Comparison of ENCODE assay signal across 23 cellular contexts in the genomic region with DNA sequence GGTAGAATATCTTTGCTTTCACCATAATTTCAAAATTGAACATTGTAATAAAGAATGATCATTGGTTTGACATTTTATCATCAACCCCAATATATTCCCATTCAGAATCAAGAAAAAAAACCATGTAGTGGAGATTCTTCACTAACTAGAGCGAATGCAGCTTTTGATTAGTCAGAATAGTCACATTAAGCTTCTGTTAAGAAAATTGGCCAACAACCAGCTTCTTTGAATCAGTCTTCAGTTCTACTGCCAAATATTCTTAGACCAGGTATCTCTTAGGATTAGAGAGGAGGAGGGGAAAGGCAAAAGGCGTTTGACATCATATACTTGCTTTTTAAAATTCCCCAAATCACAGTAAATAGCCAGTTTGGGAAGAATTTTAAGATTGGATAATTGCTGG. TPM values are rescaled to one million over a fixed set of nuclear protein-coding genes. Genes with fewer than 3 reads are reported as not detected.
DNase-seq lines count a peak whose midpoint lies in the region; ATAC-seq, FAIRE-seq and TF ChIP-seq lines count a peak whose summit lies in the region.
"Had no signal": no experiment of that assay in that cellular context is flagged by ENCODE, and none has a peak within 500 bp of the region (broad histone marks: within the 10 kb centered on the region; RNA-seq: fewer than 3 reads in every experiment).

No MANE protein-coding gene starts in this region.

- CTCF ChIA-PET in activated CD4-positive, alpha-beta T cell treated with anti-CD3 and anti-CD28 coated beads for 36 hours (lab: Charles Lee): no interaction called here

- H3K4me3 Mint-ChIP-seq in astrocyte (ENCODE audit: unreplicated experiment) (no peak overlapping the region), immature natural killer cell (no peak overlapping the region)
- H3K4me3 Mint-ChIP-seq in activated CD4-positive, alpha-beta T cell treated with anti-CD3 and anti-CD28 coated beads for 36 hours: no peak overlapping the region
- no peak overlapping the region for H3K4me3 Mint-ChIP-seq in activated naive CD8-positive, alpha-beta T cell treated with anti-CD3 and anti-CD28 coated beads for 36 hours
- H3K4me3 Mint-ChIP-seq: CD4-positive, alpha-beta T cell; GM23338 had no signal

- H3K9me3 ChIP-seq in astrocyte (ENCODE audit: insufficient read depth, low read depth, low read length) (no peaks in the 10 kb centered on the region), right lobe of liver (no peaks in the 10 kb centered on the region)

- no peak overlapping the region for H2AFZ ChIP-seq in astrocyte (ENCODE audit: low read depth, low read length)
- H2AFZ ChIP-seq: GM23338 had no signal

- no peak overlapping the region for H3K9ac ChIP-seq in astrocyte (ENCODE audit: low read length)

- DNase-seq in astrocyte (ENCODE audit: low read depth): peak; percentile 27
- no peak for DNase-seq in right lobe of liver
- DNase-seq in activated CD4-positive, alpha-beta T cell treated with anti-CD3 and anti-CD28 coated beads for 36 hours: no peak
- no peak for DNase-seq in activated naive CD8-positive, alpha-beta T cell treated with anti-CD3 and anti-CD28 coated beads for 36 hours
- DNase-seq in immature natural killer cell: no peak
- DNase-seq: CD4-positive, alpha-beta T cell; GF-D8; NCI-H1417; NCI-H187 treated with DMSO at 0.1 percent for 48 hours; NCI-H2227 treated with DMSO at 0.1 percent for 48 hours; NCI-H510A treated with DMSO at 0.1 percent for 48 hours; NCI-H774 had no signal

- H3K9me3 Mint-ChIP-seq in astrocyte (ENCODE audit: unreplicated experiment): no peaks in the 10 kb centered on the region
- H3K9me3 Mint-ChIP-seq in activated CD4-positive, alpha-beta T cell treated with anti-CD3 and anti-CD28 coated beads for 36 hours (ENCODE audit: low read depth): no peaks in the 10 kb centered on the region
- no peaks in the 10 kb centered on the region for H3K9me3 Mint-ChIP-seq in activated naive CD8-positive, alpha-beta T cell treated with anti-CD3 and anti-CD28 coated beads for 36 hours
- peaks cover 0 to 1% (median 0%) of the 10 kb centered on the region in 6 donors for H3K9me3 Mint-ChIP-seq in immature natural killer cell
- H3K9me3 Mint-ChIP-seq: CD4-positive, alpha-beta T cell; GM23338 had no signal

- H3K4me3 ChIP-seq in astrocyte (ENCODE audit: insufficient read depth, low read depth, low read length) (no peak overlapping the region), right lobe of liver (no peak overlapping the region)
- H3K4me3 ChIP-seq: GM12878, GM23338, K562 had no signal

- H3K36me3 ChIP-seq in astrocyte (ENCODE audit: insufficient read depth, low read length) (no peaks in the 10 kb centered on the region), right lobe of liver (no peaks in the 10 kb centered on the region)

- H3K27me3 Mint-ChIP-seq in astrocyte (ENCODE audit: low read depth, unreplicated experiment) (no peaks in the 10 kb centered on the region), immature natural killer cell (ENCODE audit: low read depth in 3 of 3) (peaks cover 0 to 8% (median 0%) of the 10 kb centered on the region in 3 donors)
- H3K27me3 Mint-ChIP-seq in activated CD4-positive, alpha-beta T cell treated with anti-CD3 and anti-CD28 coated beads for 36 hours: peaks cover 3% of the 10 kb centered on the region
- peaks cover 6% of the 10 kb centered on the region for H3K27me3 Mint-ChIP-seq in activated naive CD8-positive, alpha-beta T cell treated with anti-CD3 and anti-CD28 coated beads for 36 hours

- TF ChIP-seq CTCF in 22Rv1 (IDR thresholded peaks at IDR 0.05): no peak
- no peak for TF ChIP-seq CTCF in astrocyte (IDR thresholded peaks at IDR 0.05; ENCODE audit: insufficient read depth, low read depth, low read length)
- TF ChIP-seq CTCF in right lobe of liver (IDR thresholded peaks at IDR 0.05): no peak

- intact Hi-C loops in right lobe of liver (cut with DNase I): no loop called here
- intact Hi-C loops in activated CD4-positive, alpha-beta T cell treated with anti-CD3 and anti-CD28 coated beads for 36 hours (cut with DNase I, micrococcal nuclease): no loop called here

- ATAC-seq in esophagus mucosa: peak; percentile 45
- peak in 1 of 4 donors; percentile 11 for ATAC-seq in right lobe of liver
- ATAC-seq in activated CD4-positive, alpha-beta T cell treated with anti-CD3 and anti-CD28 coated beads for 36 hours: no peak
- no peak for ATAC-seq in GM18858 (IDR thresholded peaks at IDR 0.05; ENCODE audit: unreplicated experiment)
- ATAC-seq: GM12878, GM23338, HCT116, K562, Right ventricle myocardium inferior had no signal

- no peak overlapping the region for H3K27ac Mint-ChIP-seq in astrocyte (ENCODE audit: unreplicated experiment)
- no peak overlapping the region for H3K27ac Mint-ChIP-seq in activated CD4-positive, alpha-beta T cell treated with anti-CD3 and anti-CD28 coated beads for 36 hours
- no peak overlapping the region for H3K27ac Mint-ChIP-seq in activated naive CD8-positive, alpha-beta T cell treated with anti-CD3 and anti-CD28 coated beads for 36 hours
- H3K27ac Mint-ChIP-seq in immature natural killer cell: no peak overlapping the region
- H3K27ac Mint-ChIP-seq: CD4-positive, alpha-beta T cell; GM23338 had no signal

- peak; percentile 58 for FAIRE-seq in astrocyte (lab: Jason Lieb, UNC)
- FAIRE-seq: GM12878, GM19239, K562 had no signal

- no peak for TF ChIP-seq POLR2A in right lobe of liver (IDR thresholded peaks at IDR 0.05)

- no peaks in the 10 kb centered on the region for H3K79me2 ChIP-seq in astrocyte (ENCODE audit: insufficient read depth, low read length)

- H3K4me1 ChIP-seq in astrocyte (ENCODE audit: insufficient read depth, low read length) (no peaks in the 10 kb centered on the region), right lobe of liver (peaks cover 0 to 15% (median 2%) of the 10 kb centered on the region in 4 donors)

- WGBS in right lobe of liver (ENCODE audit: insufficient coverage, low coverage, low lambda C conversion rate, missing lambda C conversion rate): 14% methylated on average over 2 of the region's 2 CpGs

- POLR2A ChIA-PET in activated CD4-positive, alpha-beta T cell treated with anti-CD3 and anti-CD28 coated beads for 36 hours (lab: Charles Lee): no interaction called here

- H3K4me1 Mint-ChIP-seq in astrocyte (ENCODE audit: low read depth, unreplicated experiment) (no peaks in the 10 kb centered on the region), immature natural killer cell (no peaks in the 10 kb centered on the region)
- no peaks in the 10 kb centered on the region for H3K4me1 Mint-ChIP-seq in activated CD4-positive, alpha-beta T cell treated with anti-CD3 and anti-CD28 coated beads for 36 hours
- no peaks in the 10 kb centered on the region for H3K4me1 Mint-ChIP-seq in activated naive CD8-positive, alpha-beta T cell treated with anti-CD3 and anti-CD28 coated beads for 36 hours

- no peak overlapping the region for H3K4me2 ChIP-seq in astrocyte (ENCODE audit: low read length)
- H3K4me2 ChIP-seq: GM23338 had no signal

- no peaks in the 10 kb centered on the region for H3K36me3 Mint-ChIP-seq in astrocyte (ENCODE audit: low read depth, unreplicated experiment)
- H3K36me3 Mint-ChIP-seq in activated CD4-positive, alpha-beta T cell treated with anti-CD3 and anti-CD28 coated beads for 36 hours (ENCODE audit: low read depth): no peaks in the 10 kb centered on the region
- no peaks in the 10 kb centered on the region for H3K36me3 Mint-ChIP-seq in activated naive CD8-positive, alpha-beta T cell treated with anti-CD3 and anti-CD28 coated beads for 36 hours
- no peaks in the 10 kb centered on the region for H3K36me3 Mint-ChIP-seq in immature natural killer cell

- H3K27ac ChIP-seq in 22Rv1: peak overlapping the region; percentile 65
- H3K27ac ChIP-seq in astrocyte (ENCODE audit: low read depth, low read length): no peak overlapping the region
- peak overlapping the region in 2 of 3 donors; percentile 16 to 55 for H3K27ac ChIP-seq in right lobe of liver

- H3K27me3 ChIP-seq in astrocyte (ENCODE audit: insufficient read depth, low read length) (no peaks in the 10 kb centered on the region), right lobe of liver (no peaks in the 10 kb centered on the region)

- no peaks in the 10 kb centered on the region for H4K20me1 ChIP-seq in astrocyte (ENCODE audit: insufficient read depth, low read length)

RNA-seq across cellular contexts. Expression of a gene that starts 22.2 kb away (rescaled TPM):
- total RNA-seq in astrocyte: 12.1 and 13.7 TPM in 2 replicates
- total RNA-seq in esophagus mucosa: 2.9 TPM
- total RNA-seq in right lobe of liver: 1 to 10 TPM; 6.6 to 9.6 (median 8.2) TPM
- total RNA-seq in activated CD4-positive, alpha-beta T cell treated with anti-CD3 and anti-CD28 coated beads for 36 hours: under 1 TPM; 0.82 to 0.88 TPM
- total RNA-seq in activated naive CD8-positive, alpha-beta T cell treated with anti-CD3 and anti-CD28 coated beads for 36 hours: 1 to 10 TPM in 1 of 2 experiments, under 1 TPM in 1; 0.90 to 1.2 TPM
- polyA plus RNA-seq in immature natural killer cell: under 1 TPM in 1 of 3 donors, not detected in 2; 0.07 TPM
- total RNA-seq: A172 had no signal

RNA-seq across cellular contexts. Expression of a gene that starts 53.8 kb away (rescaled TPM):
- total RNA-seq in astrocyte: 14.9 and 17.5 TPM in 2 replicates
- 5.2 TPM for total RNA-seq in esophagus mucosa
- total RNA-seq in right lobe of liver: 10 to 100 TPM; 39.4 to 48.7 (median 45.4) TPM
- not detected for total RNA-seq in activated CD4-positive, alpha-beta T cell treated with anti-CD3 and anti-CD28 coated beads for 36 hours
- not detected for total RNA-seq in activated naive CD8-positive, alpha-beta T cell treated with anti-CD3 and anti-CD28 coated beads for 36 hours
- not detected for polyA plus RNA-seq in immature natural killer cell
- total RNA-seq: A172; CD4-positive, alpha-beta T cell; OCI-LY7 had no signal
- polyA plus RNA-seq: GM12878, K562 had no signal
